In the genomic region with DNA sequence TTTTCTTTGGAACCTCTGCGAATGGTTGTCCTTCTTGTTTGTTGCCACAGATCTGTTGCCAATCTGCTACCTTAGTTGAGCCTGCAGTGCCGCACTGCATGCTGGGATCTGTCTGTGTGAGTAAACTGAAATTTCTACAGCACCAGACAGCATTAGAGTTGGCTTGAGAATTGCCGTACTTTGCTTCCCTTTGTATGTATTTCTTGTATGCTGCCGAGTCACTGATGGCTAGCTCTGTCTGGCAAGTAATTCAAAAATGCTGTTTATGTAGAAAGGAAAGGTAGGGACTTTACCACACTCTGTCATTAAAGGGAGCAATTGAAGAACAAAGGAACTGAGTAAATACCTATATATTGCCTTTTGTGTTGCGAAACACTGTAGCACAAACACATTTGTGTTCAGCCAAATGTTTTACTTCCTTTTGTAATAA, we compare ENCODE assay signal across 9 cellular contexts.
DNase-seq lines count a peak whose midpoint lies in the region; ATAC-seq and TF ChIP-seq lines count a peak whose summit lies in the region.
"Had no signal": no experiment of that assay in that cellular context is flagged by ENCODE, and none has a peak within 500 bp of the region (broad histone marks: within the 10 kb centered on the region; RNA-seq: fewer than 3 reads in every experiment).

No MANE protein-coding gene starts in this region.

- H2BK120ac ChIP-seq in mesendoderm (ENCODE audit: low read depth, low read length) = no peak overlapping the region

- no peaks in the 10 kb centered on the region for H3K79me1 ChIP-seq in mesendoderm (ENCODE audit: low read length)

- TF ChIP-seq CTCF in choroid plexus epithelial cell (conservative IDR thresholded peaks at IDR 0.05; ENCODE audit: low read depth, low read length) = no peak

- no peaks in the 10 kb centered on the region for H3K27me3 ChIP-seq in ACC112 (ENCODE audit: insufficient read depth, low read length)
- no peaks in the 10 kb centered on the region for H3K27me3 ChIP-seq in mesendoderm (ENCODE audit: insufficient read depth, low read length, poor library complexity)
- no peaks in the 10 kb centered on the region for H3K27me3 ChIP-seq in SJCRH30

- H3K79me2 ChIP-seq in ACC112 (ENCODE audit: control insufficient read depth, insufficient read depth, low read length, unreplicated experiment) (no peaks in the 10 kb centered on the region), mesendoderm (ENCODE audit: control insufficient read depth, insufficient read depth, low read length) (no peaks in the 10 kb centered on the region)

- DNase-seq in NCI-H1436 (lab: John Stamatoyannopoulos, UW) = peak; percentile 58
- peak; percentile 96 for DNase-seq in choroid plexus epithelial cell (ENCODE audit: low read depth)
- DNase-seq in mesendoderm = peak; percentile 58
- DNase-seq in Kasumi-1 (lab: John Stamatoyannopoulos, UW) = no peak
- DNase-seq in SJCRH30 = no peak
- DNase-seq: DND-41 had no signal

- H3K4ac ChIP-seq in mesendoderm (ENCODE audit: low read depth, low read length) = no peak overlapping the region

- ATAC-seq in HG02852 (IDR thresholded peaks at IDR 0.05; ENCODE audit: unreplicated experiment) (no peak), GM19328 (IDR thresholded peaks at IDR 0.05; ENCODE audit: unreplicated experiment) (no peak)

- no peak overlapping the region for H3K9ac ChIP-seq in mesendoderm (ENCODE audit: low read length)

- no peak overlapping the region for H3K18ac ChIP-seq in mesendoderm (ENCODE audit: low read length)

- no peak overlapping the region for H2BK5ac ChIP-seq in mesendoderm (ENCODE audit: low read length)

- no CpG with 5 or more reads among the region's 5 CpGs for WGBS in mesendoderm (ENCODE audit: extremely low coverage, insufficient coverage, low lambda C conversion rate)

- H3K56ac ChIP-seq in mesendoderm (ENCODE audit: low read length) = no peak overlapping the region

- H2BK15ac ChIP-seq in mesendoderm (replicated peaks; ENCODE audit: low read depth) = no peak overlapping the region

- peak overlapping the region; percentile 54 for H2AFZ ChIP-seq in ACC112 (ENCODE audit: low read length, unreplicated experiment)

- H4K5ac ChIP-seq in mesendoderm (ENCODE audit: low read length) = no peak overlapping the region

- no peak overlapping the region for H4K8ac ChIP-seq in mesendoderm (ENCODE audit: low read depth, low read length)

- no peak overlapping the region for H3K23ac ChIP-seq in mesendoderm (ENCODE audit: low read length)

- H3K27ac ChIP-seq in ACC112 (ENCODE audit: low read depth, low read length) = peak overlapping the region; percentile 94
- H3K27ac ChIP-seq in mesendoderm (ENCODE audit: low read depth, low read length) = no peak overlapping the region
- no peak overlapping the region for H3K27ac ChIP-seq in SJCRH30

- no peaks in the 10 kb centered on the region for H3K9me3 ChIP-seq in SJCRH30 (replicated peaks)

- H3K4me1 ChIP-seq in ACC112 (ENCODE audit: control insufficient read depth, insufficient read depth, low read length, unreplicated experiment) (peaks cover 20% of the 10 kb centered on the region), mesendoderm (ENCODE audit: control insufficient read depth, low read depth, low read length) (no peaks in the 10 kb centered on the region), SJCRH30 (no peaks in the 10 kb centered on the region)

- no peak overlapping the region for H3K4me2 ChIP-seq in mesendoderm (ENCODE audit: low read length)

- H2AK5ac ChIP-seq in mesendoderm (ENCODE audit: low read length) = no peak overlapping the region

- H3K4me3 ChIP-seq in ACC112 (ENCODE audit: low read depth, low read length) = peak overlapping the region; percentile 83
- peak overlapping the region; percentile 44 for H3K4me3 ChIP-seq in choroid plexus epithelial cell (ENCODE audit: low read depth, low read length)
- no peak overlapping the region for H3K4me3 ChIP-seq in mesendoderm (ENCODE audit: low read length)
- H3K4me3 ChIP-seq in SJCRH30 = no peak overlapping the region

- H3K36me3 ChIP-seq in ACC112 (ENCODE audit: insufficient read depth, low read length) (no peaks in the 10 kb centered on the region), mesendoderm (ENCODE audit: control insufficient read depth, insufficient read depth, low read length) (no peaks in the 10 kb centered on the region), SJCRH30 (no peaks in the 10 kb centered on the region)

Comparison
In these comparisons a context has a peak if more than half of its experiments do, and no peak if none do; other contexts are left out.
1. H3K4me3 ChIP-seq: peak in ACC112 (single experiment) and choroid plexus epithelial cell (single experiment); none in mesendoderm (single experiment) and SJCRH30 (single experiment).
2. DNase-seq: peak in NCI-H1436 (single experiment), choroid plexus epithelial cell (single experiment) and mesendoderm (single experiment); none in Kasumi-1 (0 of 2) and SJCRH30 (0 of 2).